Comparison of ENCODE assay signal across 1 cellular context in genomic region chr17:48751733-48752398, GRCh38.
TF ChIP-seq lines count a peak whose summit lies in the region.

No MANE protein-coding gene starts in this region.

TF ChIP-seq in GM12878, 131 proteins besides CTCF, POLR2A, EP300 and RAD21:
- no peak for TF ChIP-seq MTA2 (IDR thresholded peaks at IDR 0.05; ENCODE audit: low read depth)
- no peak for TF ChIP-seq JUND (IDR thresholded peaks at IDR 0.05; ENCODE audit: low read depth, low read length)
- no peak for TF ChIP-seq HCFC1 (IDR thresholded peaks at IDR 0.05; ENCODE audit: low read length)
- no peak for TF ChIP-seq CUX1 (IDR thresholded peaks at IDR 0.05; ENCODE audit: insufficient replicate concordance, low read depth, low read length)
- no peak for TF ChIP-seq YBX1 (IDR thresholded peaks at IDR 0.05)
- no peak for TF ChIP-seq MYC (IDR thresholded peaks at IDR 0.05; ENCODE audit: insufficient read depth, insufficient read length, insufficient replicate concordance, low read length, severe bottlenecking)
- TF ChIP-seq ZNF274 (IDR thresholded peaks at IDR 0.05; ENCODE audit: insufficient read depth, insufficient read length): no peak
- TF ChIP-seq SUZ12 (IDR thresholded peaks at IDR 0.05; ENCODE audit: unreplicated experiment): peak; percentile 33
- TF ChIP-seq ZNF592 (IDR thresholded peaks at IDR 0.05): no peak
